In genomic region chr22:31107206-31108118, GRCh38 we compare ENCODE assay signal across 8 cellular contexts. TPM values are rescaled to one million over a fixed set of nuclear protein-coding genes. Genes with fewer than 3 reads are reported as not detected.
A peak's percentile ranks its signal among the peaks of the same experiment; 100 is the strongest.
DNase-seq lines count a peak whose midpoint lies in the region; ATAC-seq and TF ChIP-seq lines count a peak whose summit lies in the region.

TSS of gene SELENOM (minus strand) at chr22:31107568. CDS start at chr22:31107505, 63 bp downstream.

- no peaks in the 10 kb centered on the region for H3K36me3 ChIP-seq in kidney epithelial cell (ENCODE audit: control insufficient read depth, insufficient read depth, low read length)

- H3K4me3 ChIP-seq in kidney epithelial cell (ENCODE audit: low read depth, low read length) = peak within 1 kb of the TSS; percentile 49

- DNase-seq in NCI-H2196 treated with DMSO at 0.1 percent for 48 hours (lab: John Stamatoyannopoulos, UW; ENCODE audit: unreplicated experiment) (peak; percentile 85), cerebellum (ENCODE audit: low spot score) (peak; percentile 99), kidney epithelial cell (ENCODE audit: low read depth) (peak; percentile 82)
- DNase-seq in activated CD4-positive, alpha-beta T cell treated with anti-CD3 and anti-CD28 coated beads for 1 hour = peak; percentile 76
- DNase-seq in stimulated activated CD4-positive, alpha-beta T cell treated with anti-CD3 and anti-CD28 coated beads, Interleukin-15, amount 100 ng/mL, for 24 hours = peak; percentile 94

- ATAC-seq in GM18517 (IDR thresholded peaks at IDR 0.05; ENCODE audit: unreplicated experiment) (peak; percentile 65), HG03045 (IDR thresholded peaks at IDR 0.05; ENCODE audit: unreplicated experiment) (peak; percentile 90)

- H3K27me3 ChIP-seq in kidney epithelial cell (ENCODE audit: control insufficient read depth, insufficient read depth, low read length) = no peaks in the 10 kb centered on the region

- peak; percentile 98 for TF ChIP-seq CTCF in 22Rv1 (IDR thresholded peaks at IDR 0.05)
- TF ChIP-seq CTCF in kidney epithelial cell (IDR thresholded peaks at IDR 0.05; ENCODE audit: insufficient read depth, low read length, poor library complexity, severe bottlenecking) = peak; percentile 98

- H3K27ac ChIP-seq in 22Rv1 = peak within 1 kb of the TSS; percentile 77

RNA-seq across cellular contexts. Expression of gene SELENOM, which starts in this region (rescaled TPM):
- total RNA-seq in cerebellum (11.1 TPM), kidney epithelial cell (55.2 and 60.4 TPM in 2 replicates)

Comparison
In these comparisons a context has a peak if more than half of its experiments do, and no peak if none do; other contexts are left out.
1. Peak in every context shown above with its lines: DNase-seq, ATAC-seq, H3K4me3 ChIP-seq and H3K27ac ChIP-seq.